In the genomic region with DNA sequence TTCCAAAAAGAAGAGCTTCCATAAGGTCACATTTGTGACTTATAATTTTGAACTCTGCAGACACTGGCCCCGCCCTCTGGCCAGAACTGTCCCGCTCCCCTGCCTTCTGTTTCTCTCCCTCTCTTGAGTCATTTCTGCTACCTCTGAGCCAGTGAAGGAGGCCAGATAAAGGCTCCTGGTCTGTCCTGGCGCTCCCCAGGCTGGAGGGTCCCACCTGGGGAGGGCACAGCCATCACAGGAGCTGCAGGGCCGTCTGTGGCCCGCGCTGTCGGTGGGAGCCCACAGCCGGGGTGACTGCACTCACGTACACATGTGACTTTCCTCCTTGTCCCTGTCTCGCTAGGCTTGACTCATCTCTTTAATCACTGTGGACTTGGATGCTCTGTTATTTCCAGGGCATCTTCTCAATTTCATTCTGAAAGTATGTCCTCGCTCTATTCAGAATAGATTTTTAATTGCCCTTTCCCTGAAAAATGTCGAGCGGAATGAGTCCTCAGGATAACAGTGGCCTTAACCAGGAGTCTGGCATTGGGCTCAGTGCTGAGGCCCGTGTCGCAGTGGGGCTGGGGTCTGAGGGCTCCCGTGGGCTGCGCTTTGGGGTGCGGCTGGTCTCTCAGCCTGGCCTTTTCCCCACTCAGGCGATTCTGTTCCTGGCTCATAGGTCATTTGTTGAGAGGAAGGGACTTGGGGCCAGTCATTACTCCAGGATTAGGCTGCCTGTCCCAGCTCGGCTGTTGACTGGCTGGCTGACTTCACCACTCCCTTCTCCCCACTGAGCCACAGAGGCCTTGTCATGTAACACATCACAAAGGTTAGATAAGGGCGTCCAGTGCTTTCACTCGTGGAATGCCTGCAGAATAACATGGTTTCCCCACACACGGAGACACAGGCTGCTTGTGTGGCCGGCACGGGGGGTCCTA, we compare ENCODE assay signal across 1 cellular context.
TF ChIP-seq lines count a peak whose summit lies in the region.

No MANE protein-coding gene starts in this region.

TF ChIP-seq in SK-N-SH, 30 proteins besides CTCF, POLR2A, EP300 and RAD21 (continued from another document):
- TF ChIP-seq, protein P1, sequence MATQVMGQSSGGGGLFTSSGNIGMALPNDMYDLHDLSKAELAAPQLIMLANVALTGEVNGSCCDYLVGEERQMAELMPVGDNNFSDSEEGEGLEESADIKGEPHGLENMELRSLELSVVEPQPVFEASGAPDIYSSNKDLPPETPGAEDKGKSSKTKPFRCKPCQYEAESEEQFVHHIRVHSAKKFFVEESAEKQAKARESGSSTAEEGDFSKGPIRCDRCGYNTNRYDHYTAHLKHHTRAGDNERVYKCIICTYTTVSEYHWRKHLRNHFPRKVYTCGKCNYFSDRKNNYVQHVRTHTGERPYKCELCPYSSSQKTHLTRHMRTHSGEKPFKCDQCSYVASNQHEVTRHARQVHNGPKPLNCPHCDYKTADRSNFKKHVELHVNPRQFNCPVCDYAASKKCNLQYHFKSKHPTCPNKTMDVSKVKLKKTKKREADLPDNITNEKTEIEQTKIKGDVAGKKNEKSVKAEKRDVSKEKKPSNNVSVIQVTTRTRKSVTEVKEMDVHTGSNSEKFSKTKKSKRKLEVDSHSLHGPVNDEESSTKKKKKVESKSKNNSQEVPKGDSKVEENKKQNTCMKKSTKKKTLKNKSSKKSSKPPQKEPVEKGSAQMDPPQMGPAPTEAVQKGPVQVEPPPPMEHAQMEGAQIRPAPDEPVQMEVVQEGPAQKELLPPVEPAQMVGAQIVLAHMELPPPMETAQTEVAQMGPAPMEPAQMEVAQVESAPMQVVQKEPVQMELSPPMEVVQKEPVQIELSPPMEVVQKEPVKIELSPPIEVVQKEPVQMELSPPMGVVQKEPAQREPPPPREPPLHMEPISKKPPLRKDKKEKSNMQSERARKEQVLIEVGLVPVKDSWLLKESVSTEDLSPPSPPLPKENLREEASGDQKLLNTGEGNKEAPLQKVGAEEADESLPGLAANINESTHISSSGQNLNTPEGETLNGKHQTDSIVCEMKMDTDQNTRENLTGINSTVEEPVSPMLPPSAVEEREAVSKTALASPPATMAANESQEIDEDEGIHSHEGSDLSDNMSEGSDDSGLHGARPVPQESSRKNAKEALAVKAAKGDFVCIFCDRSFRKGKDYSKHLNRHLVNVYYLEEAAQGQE (IDR thresholded peaks at IDR 0.05; ENCODE audit: low read depth, low read length) = no peak
- TF ChIP-seq RFX5 (IDR thresholded peaks at IDR 0.05; ENCODE audit: low read length) (no peak), RCOR1 (IDR thresholded peaks at IDR 0.05; ENCODE audit: low read length) (no peak)
- TF ChIP-seq, protein P2, sequence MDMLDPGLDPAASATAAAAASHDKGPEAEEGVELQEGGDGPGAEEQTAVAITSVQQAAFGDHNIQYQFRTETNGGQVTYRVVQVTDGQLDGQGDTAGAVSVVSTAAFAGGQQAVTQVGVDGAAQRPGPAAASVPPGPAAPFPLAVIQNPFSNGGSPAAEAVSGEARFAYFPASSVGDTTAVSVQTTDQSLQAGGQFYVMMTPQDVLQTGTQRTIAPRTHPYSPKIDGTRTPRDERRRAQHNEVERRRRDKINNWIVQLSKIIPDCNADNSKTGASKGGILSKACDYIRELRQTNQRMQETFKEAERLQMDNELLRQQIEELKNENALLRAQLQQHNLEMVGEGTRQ (IDR thresholded peaks at IDR 0.05; ENCODE audit: borderline replicate concordance, low read depth, low read length) = no peak
- TF ChIP-seq, protein P3, sequence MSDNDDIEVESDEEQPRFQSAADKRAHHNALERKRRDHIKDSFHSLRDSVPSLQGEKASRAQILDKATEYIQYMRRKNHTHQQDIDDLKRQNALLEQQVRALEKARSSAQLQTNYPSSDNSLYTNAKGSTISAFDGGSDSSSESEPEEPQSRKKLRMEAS (IDR thresholded peaks at IDR 0.05; ENCODE audit: low read depth) = no peak
